In genomic region chr1:41714613-41715389, GRCh38 we compare ENCODE assay signal across 17 cellular contexts.
DNase-seq lines count a peak whose midpoint lies in the region; ATAC-seq and TF ChIP-seq lines count a peak whose summit lies in the region.
"Had no signal": no experiment of that assay in that cellular context is flagged by ENCODE, and none has a peak within 500 bp of the region (broad histone marks: within the 10 kb centered on the region; RNA-seq: fewer than 3 reads in every experiment).

No MANE protein-coding gene starts in this region.

- DNase-seq in HL-60 (ENCODE audit: low read depth in 1 of 2, low spot score in 1 of 2), result no peak
- DNase-seq in WERI-Rb-1, result peak; percentile 67
- DNase-seq in kidney tubule cell (ENCODE audit: low spot score), result peak; percentile 4
- DNase-seq in SHP77 treated with DMSO at 0.1 percent for 48 hours (lab: John Stamatoyannopoulos, UW), result no peak
- no peak for DNase-seq in midbrain (lab: John Stamatoyannopoulos, UW)
- DNase-seq in activated CD4-positive, alpha-beta T cell treated with anti-CD3 and anti-CD28 coated beads, Interleukin-2, amount 50 U/mL, for 1 hour, result no peak
- DNase-seq: activated CD8-positive, alpha-beta T cell treated with anti-CD3 and anti-CD28 coated beads for 36 hours; activated gamma-delta T cell treated with Interleukin-2 at 50 U/mL for 16 hours; DMS79 treated with DMSO at 0.1 percent for 48 hours; MV-4-11; T-helper 9 cell had no signal

- no peak overlapping the region for H3K4me3 ChIP-seq in ACC112 (ENCODE audit: low read depth, low read length)
- no peak overlapping the region for H3K4me3 ChIP-seq in HL-60 (replicated peaks; ENCODE audit: insufficient read depth, low read length)
- H3K4me3 ChIP-seq in WERI-Rb-1 (ENCODE audit: low read depth, low read length), result no peak overlapping the region
- H3K4me3 ChIP-seq: gastroesophageal sphincter, pancreas, tibial nerve had no signal

- no peak for ATAC-seq in HG03571 (IDR thresholded peaks at IDR 0.05; ENCODE audit: unreplicated experiment)
- ATAC-seq: activated CD8-positive, alpha-beta T cell treated with anti-CD3 and anti-CD28 coated beads for 36 hours; gastroesophageal sphincter had no signal

- H3K79me2 ChIP-seq in ACC112 (ENCODE audit: control insufficient read depth, insufficient read depth, low read length, unreplicated experiment), result no peaks in the 10 kb centered on the region

- TF ChIP-seq CTCF in HL-60 (IDR thresholded peaks at IDR 0.05; ENCODE audit: insufficient read depth, low read length), result no peak
- no peak for TF ChIP-seq CTCF in WERI-Rb-1 (IDR thresholded peaks at IDR 0.05; ENCODE audit: low read depth, low read length)

- no peaks in the 10 kb centered on the region for H3K9me3 ChIP-seq in WERI-Rb-1 (ENCODE audit: severe bottlenecking)
- H3K9me3 ChIP-seq: gastroesophageal sphincter, pancreas, tibial nerve had no signal

- H3K4me1 ChIP-seq in ACC112 (ENCODE audit: control insufficient read depth, insufficient read depth, low read length, unreplicated experiment), result peaks cover 23% of the 10 kb centered on the region
- H3K4me1 ChIP-seq: gastroesophageal sphincter, pancreas, tibial nerve had no signal

- no peaks in the 10 kb centered on the region for H3K36me3 ChIP-seq in ACC112 (ENCODE audit: insufficient read depth, low read length)
- H3K36me3 ChIP-seq in WERI-Rb-1, result no peaks in the 10 kb centered on the region
- H3K36me3 ChIP-seq: gastroesophageal sphincter, pancreas, tibial nerve had no signal

- no peak overlapping the region for H2AFZ ChIP-seq in ACC112 (ENCODE audit: low read length, unreplicated experiment)

- H3K27ac ChIP-seq in ACC112 (ENCODE audit: low read depth, low read length), result peak overlapping the region; percentile 44; the same call in 1 of the 2 replicates
- H3K27ac ChIP-seq in HL-60 (replicated peaks), result peak overlapping the region; percentile 16; the same call in 1 of the 2 replicates
- peak overlapping the region; percentile 58 for H3K27ac ChIP-seq in WERI-Rb-1
- H3K27ac ChIP-seq: gastroesophageal sphincter, pancreas, RWPE1, tibial nerve had no signal

- H3K27me3 ChIP-seq in ACC112 (ENCODE audit: insufficient read depth, low read length) (no peaks in the 10 kb centered on the region), HL-60 (ENCODE audit: insufficient read depth, poor library complexity, severe bottlenecking) (no peaks in the 10 kb centered on the region), WERI-Rb-1 (ENCODE audit: insufficient read depth, low read depth, severe bottlenecking) (no peaks in the 10 kb centered on the region)
- H3K27me3 ChIP-seq: gastroesophageal sphincter, pancreas, tibial nerve had no signal

Comparison
In these comparisons a context has a peak if more than half of its experiments do, and no peak if none do; other contexts are left out.
1. DNase-seq: peak in WERI-Rb-1 (single experiment) and kidney tubule cell (single experiment); none in HL-60 (0 of 2), SHP77 treated with DMSO at 0.1 percent for 48 hours (single experiment), midbrain (single experiment) and activated CD4-positive, alpha-beta T cell treated with anti-CD3 and anti-CD28 coated beads, Interleukin-2, amount 50 U/mL, for 1 hour (single experiment).
2. Peak in every context shown above with its lines, with median percentiles within 50 percentile points of each other: H3K27ac ChIP-seq.